15 cellular contexts compared by ENCODE assay signal in genomic region chr6:27812078-27812804, GRCh38.
DNase-seq lines count a peak whose midpoint lies in the region; ATAC-seq and TF ChIP-seq lines count a peak whose summit lies in the region.
"Had no signal": no experiment of that assay in that cellular context is flagged by ENCODE, and none has a peak within 500 bp of the region (broad histone marks: within the 10 kb centered on the region; RNA-seq: fewer than 3 reads in every experiment).

No MANE protein-coding gene starts in this region.

- no peaks in the 10 kb centered on the region; the same call in 1 of the 2 replicates for H3K79me2 ChIP-seq in OCI-LY3 (ENCODE audit: low read length)

- TF ChIP-seq CTCF in GM12864 (IDR thresholded peaks at IDR 0.05; ENCODE audit: low read depth, low read length, missing control alignments) (no peak), OCI-LY3 (IDR thresholded peaks at IDR 0.05; ENCODE audit: low read depth, low read length) (no peak), sigmoid colon (IDR thresholded peaks at IDR 0.05) (no peak)

- peak overlapping the region in 1 of 7 donors; percentile 3 for H3K4me3 Mint-ChIP-seq in CD8-positive, alpha-beta memory T cell
- H3K4me3 Mint-ChIP-seq in CD4-positive, alpha-beta memory T cell, result peak overlapping the region in 1 of 8 donors; percentile 14

- H3K36me3 Mint-ChIP-seq in CD8-positive, alpha-beta memory T cell, result peaks cover 0 to 14% (median 0%) of the 10 kb centered on the region in 3 donors
- H3K36me3 Mint-ChIP-seq in CD4-positive, alpha-beta memory T cell, result peaks cover 0 to 17% of the 10 kb centered on the region in 2 donors

- no peak overlapping the region for H3K4me3 ChIP-seq in CD8-positive, alpha-beta memory T cell (ENCODE audit: low read length)
- H3K4me3 ChIP-seq in GM12864 (ENCODE audit: low read depth, low read length) (peak overlapping the region; percentile 39), OCI-LY3 (ENCODE audit: low read length) (no peak overlapping the region; the same call in 1 of the 2 replicates), ectodermal cell (ENCODE audit: insufficient read depth, low read depth, low read length) (peak overlapping the region; percentile 95), sigmoid colon (no peak overlapping the region)
- H3K4me3 ChIP-seq in CD4-positive, alpha-beta memory T cell (ENCODE audit: low read length in 2 of 2), result no peak overlapping the region
- H3K4me3 ChIP-seq: ovary, thoracic aorta had no signal

- CTCF ChIA-PET in CD8-positive, alpha-beta memory T cell (lab: Charles Lee), result interaction anchor here (1.5 to 7.5 kb wide), 7 partner anchors 10 to 83 kb away, joined by 5 to 119 read pairs (median 26); a partner anchor contains a TSS
- CTCF ChIA-PET in CD4-positive, alpha-beta memory T cell (lab: Charles Lee; ENCODE audit: partially characterized antibody), result interaction anchor here (1.0 to 9.9 kb wide), 9 partner anchors 11 to 1786 kb away, joined by 3 to 137 read pairs (median 23); a partner anchor contains a TSS

- H3K4me2 ChIP-seq in OCI-LY3 (ENCODE audit: low read length), result peak overlapping the region; percentile 34; the same call in 1 of the 2 replicates

- no peaks in the 10 kb centered on the region for H4K20me1 ChIP-seq in OCI-LY3 (ENCODE audit: insufficient read depth, low read length)

- no peak overlapping the region for H2AFZ ChIP-seq in OCI-LY3 (ENCODE audit: low read depth, low read length)

- peaks cover 0 to 6% of the 10 kb centered on the region in 2 donors for H3K27me3 Mint-ChIP-seq in CD8-positive, alpha-beta memory T cell
- H3K27me3 Mint-ChIP-seq in CD4-positive, alpha-beta memory T cell, result no peaks in the 10 kb centered on the region

- WGBS in ectodermal cell, 2 experiments, result 67 to 68% methylated on average over 5 to 6 of the region's 6 CpGs
- WGBS in sigmoid colon, 2 donors, result 89 to 90% methylated on average over 6 of the region's 6 CpGs

- no peak for TF ChIP-seq POLR2A in sigmoid colon (IDR thresholded peaks at IDR 0.05)

- H3K4me1 Mint-ChIP-seq in CD8-positive, alpha-beta memory T cell, result peaks cover 53 to 62% (median 59%) of the 10 kb centered on the region in 3 donors
- peaks cover 33 to 67% (median 48%) of the 10 kb centered on the region in 4 donors for H3K4me1 Mint-ChIP-seq in CD4-positive, alpha-beta memory T cell

- peaks cover 0 to 4% (median 0%) of the 10 kb centered on the region in 5 donors for H3K9me3 Mint-ChIP-seq in CD8-positive, alpha-beta memory T cell
- peaks cover 0 to 7% (median 0%) of the 10 kb centered on the region in 8 donors for H3K9me3 Mint-ChIP-seq in CD4-positive, alpha-beta memory T cell

- no peaks in the 10 kb centered on the region for H3K36me3 ChIP-seq in CD8-positive, alpha-beta memory T cell (ENCODE audit: insufficient read depth, low read length)
- H3K36me3 ChIP-seq in OCI-LY3 (replicated peaks; ENCODE audit: low read depth, low read length), result peaks cover under 1% of the 10 kb centered on the region
- H3K36me3 ChIP-seq in ectodermal cell (ENCODE audit: control insufficient read depth, insufficient read depth, low read length), result no peaks in the 10 kb centered on the region
- no peaks in the 10 kb centered on the region for H3K36me3 ChIP-seq in CD4-positive, alpha-beta memory T cell (ENCODE audit: insufficient read depth, low read length)
- H3K36me3 ChIP-seq in sigmoid colon, result no peaks in the 10 kb centered on the region
- H3K36me3 ChIP-seq: esophagus squamous epithelium, ovary, thoracic aorta had no signal

- no peaks in the 10 kb centered on the region for H3K9me3 ChIP-seq in CD8-positive, alpha-beta memory T cell (ENCODE audit: low read length)
- H3K9me3 ChIP-seq in OCI-LY3 (ENCODE audit: insufficient read depth, low read length) (peaks cover 2% of the 10 kb centered on the region; the same call in 1 of the 2 replicates), ectodermal cell (ENCODE audit: control insufficient read depth, low read length) (no peaks in the 10 kb centered on the region), sigmoid colon (no peaks in the 10 kb centered on the region)
- no peaks in the 10 kb centered on the region for H3K9me3 ChIP-seq in CD4-positive, alpha-beta memory T cell (ENCODE audit: control insufficient read depth in 1 of 2, low read length in 2 of 2)
- H3K9me3 ChIP-seq: esophagus squamous epithelium, ovary, thoracic aorta had no signal

- H3K27ac ChIP-seq in CD8-positive, alpha-beta memory T cell (ENCODE audit: low read depth, low read length), result peak overlapping the region; percentile 39
- H3K27ac ChIP-seq in OCI-LY3 (ENCODE audit: low read length) (peak overlapping the region; percentile 99), ectodermal cell (ENCODE audit: insufficient read depth, low read depth, low read length, poor library complexity, severe bottlenecking) (peak overlapping the region; percentile 18), sigmoid colon (no peak overlapping the region)
- no peak overlapping the region for H3K27ac ChIP-seq in CD4-positive, alpha-beta memory T cell (ENCODE audit: low read depth, low read length)

- H3K9ac ChIP-seq in OCI-LY3 (ENCODE audit: low read length), result no peak overlapping the region

- H3K27me3 ChIP-seq in CD8-positive, alpha-beta memory T cell (ENCODE audit: insufficient read depth, low read length, poor library complexity, severe bottlenecking), result no peaks in the 10 kb centered on the region
- no peaks in the 10 kb centered on the region for H3K27me3 ChIP-seq in OCI-LY3 (ENCODE audit: low read depth, low read length)
- H3K27me3 ChIP-seq in ectodermal cell (ENCODE audit: control insufficient read depth, insufficient read depth, low read length, poor library complexity, severe bottlenecking), result no peaks in the 10 kb centered on the region
- no peaks in the 10 kb centered on the region for H3K27me3 ChIP-seq in CD4-positive, alpha-beta memory T cell (ENCODE audit: insufficient read depth, low read length)
- H3K27me3 ChIP-seq in sigmoid colon, result peaks cover 14 to 86% (median 64%) of the 10 kb centered on the region in 3 donors
- H3K27me3 ChIP-seq: ovary had no signal

- no peak overlapping the region for H3K27ac Mint-ChIP-seq in CD8-positive, alpha-beta memory T cell
- peak overlapping the region in 2 of 7 donors; percentile 10 to 37 for H3K27ac Mint-ChIP-seq in CD4-positive, alpha-beta memory T cell

- no peak for TF ChIP-seq EP300 in sigmoid colon (IDR thresholded peaks at IDR 0.05)

- no peak for ATAC-seq in left lobe of liver

- H3K4me1 ChIP-seq in CD8-positive, alpha-beta memory T cell (ENCODE audit: insufficient read depth, low read length), result peaks cover 35% of the 10 kb centered on the region
- H3K4me1 ChIP-seq in OCI-LY3 (ENCODE audit: low read length) (peaks cover 52% of the 10 kb centered on the region), ectodermal cell (ENCODE audit: control insufficient read depth, insufficient read depth, low read length) (peaks cover 8% of the 10 kb centered on the region), sigmoid colon (peaks cover 0 to 21% (median 10%) of the 10 kb centered on the region in 4 donors)
- peaks cover 47% of the 10 kb centered on the region for H3K4me1 ChIP-seq in CD4-positive, alpha-beta memory T cell (ENCODE audit: insufficient read depth, low read length)

- no peak for DNase-seq in CD8-positive, alpha-beta memory T cell
- no peak for DNase-seq in GM12864 (ENCODE audit: low read depth)
- no peak for DNase-seq in CD4-positive, alpha-beta memory T cell
- DNase-seq in left lobe of liver (ENCODE audit: low spot score), result no peak
- DNase-seq in sigmoid colon, result no peak
- DNase-seq: DMS79; esophagus squamous epithelium; Karpas-422; kidney glomerular epithelial cell; NCI-H446; ovary; stimulated activated CD4-positive, alpha-beta T cell treated with anti-CD3 and anti-CD28 coated beads, Interleukin-4, amount 100 ng/mL, for 1 hour had no signal

- POLR2A ChIA-PET in CD8-positive, alpha-beta memory T cell (lab: Charles Lee), result interaction anchor here (0.6 to 9.9 kb wide), 8 partner anchors 24 to 1639 kb away, joined by 3 to 245 read pairs (median 55); partner anchors contain the start of gene ZSCAN31
- POLR2A ChIA-PET in CD4-positive, alpha-beta memory T cell (lab: Charles Lee; ENCODE audit: partially characterized antibody), result interaction anchor here (0.9 to 11.2 kb wide), 17 partner anchors 11 to 1785 kb away, joined by 3 to 640 read pairs (median 79); a partner anchor contains a TSS

- intact Hi-C loops in CD4-positive, alpha-beta memory T cell (cut with micrococcal nuclease), result no loop called here
- intact Hi-C loops in sigmoid colon (cut with DNase I), result no loop called here

Comparison
In these comparisons a context has a peak if more than half of its experiments do, and no peak if none do; other contexts are left out.
1. H3K27ac ChIP-seq: peak in CD8-positive, alpha-beta memory T cell (single experiment), OCI-LY3 (single experiment) and ectodermal cell (single experiment); none in CD4-positive, alpha-beta memory T cell (single experiment) and sigmoid colon (0 of 4).
2. H3K4me3 ChIP-seq: peak in GM12864 (single experiment) and ectodermal cell (single experiment); none in CD8-positive, alpha-beta memory T cell (single experiment), OCI-LY3 (single experiment), CD4-positive, alpha-beta memory T cell (0 of 2) and sigmoid colon (0 of 4).